ENCODE assay signal across 25 cellular contexts in the genomic region with DNA sequence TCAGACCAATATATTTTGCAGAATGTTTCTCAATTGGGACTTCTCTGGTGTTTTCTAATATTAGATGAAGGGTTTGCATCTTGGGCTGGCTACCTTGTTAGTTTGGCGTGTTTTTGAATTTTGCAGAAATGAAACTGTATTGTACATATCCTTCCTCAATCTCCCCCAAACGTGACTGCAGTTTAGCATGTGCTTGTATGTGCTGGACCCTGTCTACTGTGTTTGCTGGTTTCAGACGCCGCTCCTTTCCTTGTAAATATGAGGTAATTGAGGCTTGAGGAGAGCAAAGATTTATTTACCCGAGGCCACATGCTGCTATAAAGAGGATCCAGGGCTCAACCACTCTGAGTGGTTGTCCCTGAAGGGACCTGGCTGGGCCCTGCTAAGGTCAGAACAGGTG. TPM values are rescaled to one million over a fixed set of nuclear protein-coding genes. Genes with fewer than 3 reads are reported as not detected.
DNase-seq lines count a peak whose midpoint lies in the region; ATAC-seq and TF ChIP-seq lines count a peak whose summit lies in the region.
"Had no signal": no experiment of that assay in that cellular context is flagged by ENCODE, and none has a peak within 500 bp of the region (broad histone marks: within the 10 kb centered on the region; RNA-seq: fewer than 3 reads in every experiment).

No MANE protein-coding gene starts in this region.

- H3K9me2 ChIP-seq in OCI-LY7 (ENCODE audit: insufficient read depth, low read length): no peaks in the 10 kb centered on the region

- H3K36me3 Mint-ChIP-seq in activated CD4-positive, alpha-beta T cell treated with anti-CD3 and anti-CD28 coated beads, Interleukin-2, amount 10 ng/mL, durations not matched to agents 24 days and 14 days (ENCODE audit: low read depth): no peaks in the 10 kb centered on the region
- H3K36me3 Mint-ChIP-seq: activated naive CD8-positive, alpha-beta T cell treated with anti-CD3 and anti-CD28 coated beads for 36 hours; T-cell had no signal

- DNase-seq in GM12864 (ENCODE audit: low read depth): peak; percentile 34
- DNase-seq in OCI-LY7 (ENCODE audit: low spot score): peak; percentile 81
- DNase-seq in medulla oblongata (ENCODE audit: extremely low spot score): peak; percentile 12
- no peak for DNase-seq in occipital lobe (lab: John Stamatoyannopoulos, UW)
- no peak for DNase-seq in activated CD4-positive, alpha-beta T cell treated with anti-CD3 and anti-CD28 coated beads, Interleukin-2, amount 10 ng/mL, durations not matched to agents 24 days and 14 days
- no peak for DNase-seq in NCI-H82 treated with DMSO at 0.1 percent for 48 hours (lab: John Stamatoyannopoulos, UW; ENCODE audit: unreplicated experiment)
- DNase-seq: activated CD4-positive, alpha-beta T cell treated with anti-CD3 and anti-CD28 coated beads, Interleukin-2, amount 50 U/mL, for 1 hour; activated CD8-positive, alpha-beta memory T cell treated with anti-CD3 and anti-CD28 coated beads, Interleukin-2, amount 50 U/mL, for 48 hours; activated naive CD8-positive, alpha-beta T cell treated with anti-CD3 and anti-CD28 coated beads for 36 hours; central memory CD4-positive, alpha-beta T cell; foreskin fibroblast; left ventricle myocardium inferior; NCI-H146; NCI-H69; PC-9; SHP77; substantia nigra; T-cell had no signal

- no peaks in the 10 kb centered on the region for H3K36me3 ChIP-seq in OCI-LY7 (ENCODE audit: insufficient read depth, low read length)
- H3K36me3 ChIP-seq: BLaER1, left ventricle myocardium inferior, vagina had no signal

- H3K4me1 Mint-ChIP-seq in activated CD4-positive, alpha-beta T cell treated with anti-CD3 and anti-CD28 coated beads, Interleukin-2, amount 10 ng/mL, durations not matched to agents 24 days and 14 days: no peaks in the 10 kb centered on the region
- H3K4me1 Mint-ChIP-seq: activated naive CD8-positive, alpha-beta T cell treated with anti-CD3 and anti-CD28 coated beads for 36 hours had no signal

- TF ChIP-seq CTCF in GM12864 (IDR thresholded peaks at IDR 0.05; ENCODE audit: low read depth, low read length, missing control alignments): no peak
- no peak for TF ChIP-seq CTCF in OCI-LY7 (conservative IDR thresholded peaks at IDR 0.05; ENCODE audit: low read length)

- H3K9me3 Mint-ChIP-seq in activated CD4-positive, alpha-beta T cell treated with anti-CD3 and anti-CD28 coated beads, Interleukin-2, amount 10 ng/mL, durations not matched to agents 24 days and 14 days: no peaks in the 10 kb centered on the region
- H3K9me3 Mint-ChIP-seq: activated naive CD8-positive, alpha-beta T cell treated with anti-CD3 and anti-CD28 coated beads for 36 hours; activated T-helper 2 cell treated with anti-CD3 and anti-CD28 coated beads, Interferon-gamma antibody, Interleukin-2, Interleukin-4, amounts not matched to agents 10 μg/mL and 5 μg/mL and 100 μg/mL, durations not matched to agents 14 hours and 24 hours and 36 hours; neural crest cell; T-cell had no signal

- POLR2A ChIA-PET in OCI-LY7 (lab: Charles Lee): interaction anchor here (0.6 to 0.8 kb wide), 2 partner anchors 10 to 530 kb away, joined by 3 to 5 read pairs; no protein-coding TSS in a partner anchor

- H3K79me2 ChIP-seq in OCI-LY7 (ENCODE audit: insufficient read depth, low read depth, low read length): no peaks in the 10 kb centered on the region

- intact Hi-C loops in OCI-LY7 (cut with micrococcal nuclease; ENCODE audit: unreplicated experiment): no loop called here
- intact Hi-C loops in activated CD4-positive, alpha-beta T cell treated with anti-CD3 and anti-CD28 coated beads, Interleukin-2, amount 10 ng/mL, durations not matched to agents 24 days and 14 days (cut with micrococcal nuclease): no loop called here

- no peak overlapping the region for H3K27ac Mint-ChIP-seq in activated CD4-positive, alpha-beta T cell treated with anti-CD3 and anti-CD28 coated beads, Interleukin-2, amount 10 ng/mL, durations not matched to agents 24 days and 14 days
- H3K27ac Mint-ChIP-seq: activated naive CD8-positive, alpha-beta T cell treated with anti-CD3 and anti-CD28 coated beads for 36 hours; activated T-helper 2 cell treated with anti-CD3 and anti-CD28 coated beads, Interferon-gamma antibody, Interleukin-2, Interleukin-4, amounts not matched to agents 10 μg/mL and 5 μg/mL and 100 μg/mL, durations not matched to agents 14 hours and 24 hours and 36 hours; progenitor cell of endocrine pancreas; T-cell had no signal

- peak overlapping the region; percentile 74 for H3K27ac ChIP-seq in OCI-LY7 (ENCODE audit: low read depth, low read length, poor library complexity, severe bottlenecking)
- H3K27ac ChIP-seq: BLaER1, left ventricle myocardium inferior, PC-9, vagina had no signal

- peak overlapping the region; percentile 96 for H2AFZ ChIP-seq in OCI-LY7 (ENCODE audit: low read length)
- H2AFZ ChIP-seq: PC-9 had no signal

- peak overlapping the region; percentile 66 for H3K4me2 ChIP-seq in OCI-LY7 (ENCODE audit: low read length)
- H3K4me2 ChIP-seq: BLaER1, PC-9 had no signal

- H3K4me3 Mint-ChIP-seq in activated CD4-positive, alpha-beta T cell treated with anti-CD3 and anti-CD28 coated beads, Interleukin-2, amount 10 ng/mL, durations not matched to agents 24 days and 14 days: no peak overlapping the region
- H3K4me3 Mint-ChIP-seq: activated naive CD8-positive, alpha-beta T cell treated with anti-CD3 and anti-CD28 coated beads for 36 hours; neural crest cell; T-cell had no signal

- H4K20me1 ChIP-seq in OCI-LY7 (ENCODE audit: insufficient read depth, low read length): no peaks in the 10 kb centered on the region
- H4K20me1 ChIP-seq: BLaER1 had no signal

- H3K9me3 ChIP-seq in OCI-LY7 (ENCODE audit: low read length): no peaks in the 10 kb centered on the region
- H3K9me3 ChIP-seq: left ventricle myocardium inferior, vagina had no signal

- ATAC-seq in HG03159 (IDR thresholded peaks at IDR 0.05; ENCODE audit: unreplicated experiment): peak; percentile 48
- ATAC-seq in GM19463 (IDR thresholded peaks at IDR 0.05; ENCODE audit: unreplicated experiment): no peak
- ATAC-seq: T-cell had no signal

- H3K27me3 Mint-ChIP-seq in activated CD4-positive, alpha-beta T cell treated with anti-CD3 and anti-CD28 coated beads, Interleukin-2, amount 10 ng/mL, durations not matched to agents 24 days and 14 days: peaks cover 16% of the 10 kb centered on the region
- H3K27me3 Mint-ChIP-seq: activated naive CD8-positive, alpha-beta T cell treated with anti-CD3 and anti-CD28 coated beads for 36 hours had no signal

- no peak overlapping the region for H3K4me3 ChIP-seq in GM12864 (ENCODE audit: low read depth, low read length)
- peak overlapping the region; percentile 9 for H3K4me3 ChIP-seq in OCI-LY7 (ENCODE audit: low read depth, low read length, poor library complexity, severe bottlenecking)
- H3K4me3 ChIP-seq: BLaER1, left ventricle myocardium inferior, PC-9, vagina had no signal

- peaks cover 47% of the 10 kb centered on the region for H3K4me1 ChIP-seq in OCI-LY7 (ENCODE audit: insufficient read depth, low read length, poor library complexity, severe bottlenecking)
- H3K4me1 ChIP-seq: BLaER1, left ventricle myocardium inferior, vagina had no signal

- no TSS peak for BruUV-seq in OCI-LY7 (replicated peaks; lab: Mats Ljungman, UMichigan)

- CTCF ChIA-PET in OCI-LY7 (lab: Charles Lee; ENCODE audit: unreplicated experiment): no interaction called here

RNA-seq across cellular contexts. Expression of a gene that starts 57.2 kb away (rescaled TPM):
- total RNA-seq in OCI-LY7 (2014; rRNA removed; shearing (Covaris generic)): not detected in 2 replicates
- 0.82 TPM in 1 of 2 replicates, not detected in the other for total RNA-seq in OCI-LY7 (2022)
- 22.8 TPM for total RNA-seq in occipital lobe
- 1.2 and 1.3 TPM in 2 replicates for total RNA-seq in activated CD4-positive, alpha-beta T cell treated with anti-CD3 and anti-CD28 coated beads, Interleukin-2, amount 10 ng/mL, durations not matched to agents 24 days and 14 days
- total RNA-seq: activated naive CD8-positive, alpha-beta T cell treated with anti-CD3 and anti-CD28 coated beads for 36 hours had no signal

Comparison
In these comparisons a context has a peak if more than half of its experiments do, and no peak if none do; other contexts are left out.
1. DNase-seq: peak in GM12864 (single experiment), OCI-LY7 (single experiment) and medulla oblongata (single experiment); none in occipital lobe (single experiment), activated CD4-positive, alpha-beta T cell treated with anti-CD3 and anti-CD28 coated beads, Interleukin-2, amount 10 ng/mL, durations not matched to agents 24 days and 14 days (single experiment) and NCI-H82 treated with DMSO at 0.1 percent for 48 hours (single experiment).
2. RNA of a gene that starts 57.2 kb away (total RNA-seq): 22.8 TPM in occipital lobe (single experiment); 1.2 to 1.3 TPM in activated CD4-positive, alpha-beta T cell treated with anti-CD3 and anti-CD28 coated beads, Interleukin-2, amount 10 ng/mL, durations not matched to agents 24 days and 14 days and 0.82 TPM in OCI-LY7; every median in the first group is over 10 times any median in the second.